ENCODE assay signal across 1 cellular context in the genomic region with DNA sequence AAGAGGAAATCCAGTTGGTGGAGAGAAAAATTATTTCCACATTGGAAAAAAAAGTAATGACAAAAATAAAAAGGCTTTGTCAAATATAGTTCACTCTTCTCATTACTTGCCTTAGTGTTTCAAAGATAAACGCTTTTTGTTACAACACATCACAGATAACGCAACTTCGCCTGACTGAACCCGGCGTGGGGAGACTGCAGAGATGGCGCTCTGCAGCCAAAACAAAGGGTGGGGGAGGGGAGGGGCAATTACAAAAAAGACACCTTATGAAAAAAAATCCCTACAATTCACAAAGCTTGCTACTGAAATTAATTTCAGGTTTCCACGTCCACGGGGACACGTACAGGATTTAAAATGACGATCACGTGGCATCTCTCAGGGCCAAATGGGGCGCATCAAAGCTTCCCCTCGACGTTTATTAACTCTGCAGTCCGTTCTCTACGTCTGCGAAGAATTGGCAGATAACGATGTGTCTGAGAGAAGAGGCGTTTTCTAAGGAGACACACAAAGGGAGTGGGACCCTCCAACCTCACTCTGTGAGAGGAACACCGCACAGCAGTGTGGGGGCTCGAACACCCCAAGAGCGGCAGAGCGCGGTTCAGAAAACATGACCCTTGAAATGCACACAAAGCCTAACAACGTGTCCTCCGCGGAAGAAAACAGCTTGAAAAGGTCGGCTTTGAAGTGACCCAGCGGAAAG.
A peak's percentile ranks its signal among the peaks of the same experiment; 100 is the strongest.
TF ChIP-seq lines count a peak whose summit lies in the region.

No MANE protein-coding gene starts in this region.

TF ChIP-seq in HepG2, 621 proteins besides CTCF, POLR2A, EP300 and RAD21 (continued from another document and continues in another):
- no peak for TF ChIP-seq THRA (CRISPR knock-in tag; IDR thresholded peaks at IDR 0.05; ENCODE audit: borderline replicate concordance)
- TF ChIP-seq NCOA2 (CRISPR knock-in tag; IDR thresholded peaks at IDR 0.05), result no peak; the same call in 1 of the 2 replicates
- no peak for TF ChIP-seq NFYB (CRISPR knock-in tag; IDR thresholded peaks at IDR 0.05)
- peak; percentile 43; the same call in 1 of the 2 replicates for TF ChIP-seq ARID2 (CRISPR knock-in tag; IDR thresholded peaks at IDR 0.05; ENCODE audit: borderline replicate concordance)
- no peak for TF ChIP-seq HOXD1 (CRISPR knock-in tag; IDR thresholded peaks at IDR 0.05)
- TF ChIP-seq HOXA3 (CRISPR knock-in tag; IDR thresholded peaks at IDR 0.05), result no peak
- TF ChIP-seq ZMAT3 (CRISPR knock-in tag; conservative IDR thresholded peaks at IDR 0.05), result no peak
- TF ChIP-seq, protein P1, sequence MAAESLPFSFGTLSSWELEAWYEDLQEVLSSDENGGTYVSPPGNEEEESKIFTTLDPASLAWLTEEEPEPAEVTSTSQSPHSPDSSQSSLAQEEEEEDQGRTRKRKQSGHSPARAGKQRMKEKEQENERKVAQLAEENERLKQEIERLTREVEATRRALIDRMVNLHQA (CRISPR knock-in tag; IDR thresholded peaks at IDR 0.05), result no peak
- TF ChIP-seq, protein P2, sequence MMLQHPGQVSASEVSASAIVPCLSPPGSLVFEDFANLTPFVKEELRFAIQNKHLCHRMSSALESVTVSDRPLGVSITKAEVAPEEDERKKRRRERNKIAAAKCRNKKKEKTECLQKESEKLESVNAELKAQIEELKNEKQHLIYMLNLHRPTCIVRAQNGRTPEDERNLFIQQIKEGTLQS (CRISPR knock-in tag; IDR thresholded peaks at IDR 0.05), result no peak
- TF ChIP-seq MXD1 (CRISPR knock-in tag; IDR thresholded peaks at IDR 0.05), result no peak
- no peak for TF ChIP-seq ZNF7 (CRISPR knock-in tag; IDR thresholded peaks at IDR 0.05)
- no peak for TF ChIP-seq ZNF614 (CRISPR knock-in tag; IDR thresholded peaks at IDR 0.05; ENCODE audit: borderline replicate concordance)
- TF ChIP-seq ZNF224 (CRISPR knock-in tag; IDR thresholded peaks at IDR 0.05), result no peak
- no peak for TF ChIP-seq ZNF678 (CRISPR knock-in tag; IDR thresholded peaks at IDR 0.05)
- 0 out of 2 replicates have a peak, but pooled peaks have one; percentile 39 for TF ChIP-seq SNAPC2 (CRISPR knock-in tag; IDR thresholded peaks at IDR 0.05)
- TF ChIP-seq ZHX1 (CRISPR knock-in tag; IDR thresholded peaks at IDR 0.05; ENCODE audit: low read depth), result 0 out of 2 replicates have a peak, but pooled peaks have one; percentile 21
- no peak for TF ChIP-seq ZFP41 (CRISPR knock-in tag; IDR thresholded peaks at IDR 0.05; ENCODE audit: borderline replicate concordance)
- TF ChIP-seq KIAA2018 (CRISPR knock-in tag; IDR thresholded peaks at IDR 0.05; ENCODE audit: borderline replicate concordance), result no peak
- peak; percentile 57 for TF ChIP-seq TEAD3 (CRISPR knock-in tag; optimal IDR thresholded peaks at IDR 0.05; ENCODE audit: borderline replicate concordance)
- peak; percentile 98 for TF ChIP-seq ZBTB38 (CRISPR knock-in tag; IDR thresholded peaks at IDR 0.05)
- TF ChIP-seq, protein P3, sequence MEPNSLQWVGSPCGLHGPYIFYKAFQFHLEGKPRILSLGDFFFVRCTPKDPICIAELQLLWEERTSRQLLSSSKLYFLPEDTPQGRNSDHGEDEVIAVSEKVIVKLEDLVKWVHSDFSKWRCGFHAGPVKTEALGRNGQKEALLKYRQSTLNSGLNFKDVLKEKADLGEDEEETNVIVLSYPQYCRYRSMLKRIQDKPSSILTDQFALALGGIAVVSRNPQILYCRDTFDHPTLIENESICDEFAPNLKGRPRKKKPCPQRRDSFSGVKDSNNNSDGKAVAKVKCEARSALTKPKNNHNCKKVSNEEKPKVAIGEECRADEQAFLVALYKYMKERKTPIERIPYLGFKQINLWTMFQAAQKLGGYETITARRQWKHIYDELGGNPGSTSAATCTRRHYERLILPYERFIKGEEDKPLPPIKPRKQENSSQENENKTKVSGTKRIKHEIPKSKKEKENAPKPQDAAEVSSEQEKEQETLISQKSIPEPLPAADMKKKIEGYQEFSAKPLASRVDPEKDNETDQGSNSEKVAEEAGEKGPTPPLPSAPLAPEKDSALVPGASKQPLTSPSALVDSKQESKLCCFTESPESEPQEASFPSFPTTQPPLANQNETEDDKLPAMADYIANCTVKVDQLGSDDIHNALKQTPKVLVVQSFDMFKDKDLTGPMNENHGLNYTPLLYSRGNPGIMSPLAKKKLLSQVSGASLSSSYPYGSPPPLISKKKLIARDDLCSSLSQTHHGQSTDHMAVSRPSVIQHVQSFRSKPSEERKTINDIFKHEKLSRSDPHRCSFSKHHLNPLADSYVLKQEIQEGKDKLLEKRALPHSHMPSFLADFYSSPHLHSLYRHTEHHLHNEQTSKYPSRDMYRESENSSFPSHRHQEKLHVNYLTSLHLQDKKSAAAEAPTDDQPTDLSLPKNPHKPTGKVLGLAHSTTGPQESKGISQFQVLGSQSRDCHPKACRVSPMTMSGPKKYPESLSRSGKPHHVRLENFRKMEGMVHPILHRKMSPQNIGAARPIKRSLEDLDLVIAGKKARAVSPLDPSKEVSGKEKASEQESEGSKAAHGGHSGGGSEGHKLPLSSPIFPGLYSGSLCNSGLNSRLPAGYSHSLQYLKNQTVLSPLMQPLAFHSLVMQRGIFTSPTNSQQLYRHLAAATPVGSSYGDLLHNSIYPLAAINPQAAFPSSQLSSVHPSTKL (CRISPR knock-in tag; IDR thresholded peaks at IDR 0.05), result no peak
- TF ChIP-seq THAP7 (CRISPR knock-in tag; IDR thresholded peaks at IDR 0.05), result no peak
- no peak for TF ChIP-seq ZNF773 (CRISPR knock-in tag; IDR thresholded peaks at IDR 0.05; ENCODE audit: borderline replicate concordance)
- no peak for TF ChIP-seq ARID3A (IDR thresholded peaks at IDR 0.05; ENCODE audit: low read depth, low read length)
- 0 out of 2 replicates have a peak, but pooled peaks have one; percentile 41 for TF ChIP-seq NFIB (CRISPR knock-in tag; IDR thresholded peaks at IDR 0.05; ENCODE audit: borderline replicate concordance)
- no peak for TF ChIP-seq FOXJ3 (CRISPR knock-in tag; IDR thresholded peaks at IDR 0.05; ENCODE audit: borderline replicate concordance)
- TF ChIP-seq ZBTB10 (CRISPR knock-in tag; IDR thresholded peaks at IDR 0.05; ENCODE audit: borderline replicate concordance), result peak; percentile 7; the same call in 1 of the 2 replicates
